ENCODE assay signal across 16 cellular contexts in the genomic region with DNA sequence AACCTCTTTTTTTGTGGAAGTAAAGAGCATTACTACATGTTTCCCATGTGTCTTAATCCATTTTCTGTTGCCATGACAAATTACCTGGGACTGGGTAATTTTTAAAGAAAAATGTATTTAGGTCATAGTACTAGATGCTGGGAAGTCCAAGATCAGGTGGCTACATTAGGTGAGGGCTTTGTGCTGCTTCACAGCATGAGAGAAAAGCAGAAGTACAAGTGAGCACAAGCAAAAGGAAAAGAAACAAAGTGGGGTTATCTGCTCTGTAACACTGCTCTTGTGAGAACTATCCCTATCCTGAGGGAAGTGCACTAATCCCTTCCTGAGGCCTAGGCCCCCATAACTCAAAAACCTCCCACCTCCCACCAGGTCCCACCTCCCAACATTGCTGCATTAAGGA.
DNase-seq lines count a peak whose midpoint lies in the region; ATAC-seq and TF ChIP-seq lines count a peak whose summit lies in the region.
"Had no signal": no experiment of that assay in that cellular context is flagged by ENCODE, and none has a peak within 500 bp of the region (broad histone marks: within the 10 kb centered on the region; RNA-seq: fewer than 3 reads in every experiment).

No MANE protein-coding gene starts in this region.

- H3K4me3 ChIP-seq in NB4 (ENCODE audit: low read depth, low read length) (no peak overlapping the region), endodermal cell (ENCODE audit: low read length) (no peak overlapping the region), vagina (no peak overlapping the region)
- H3K4me3 ChIP-seq: smooth muscle cell had no signal

- H3K27me3 ChIP-seq in endodermal cell (ENCODE audit: control insufficient read depth, insufficient read depth, low read length, poor library complexity, severe bottlenecking) (no peaks in the 10 kb centered on the region), vagina (no peaks in the 10 kb centered on the region)

- no peak for ATAC-seq in stimulated activated naive CD8-positive, alpha-beta T cell treated with anti-CD3 and anti-CD28 coated beads, Interleukin-15, Interleukin-2, amounts not matched to agents 100 U/mL and 50 U/mL, for 24 hours
- no peak for ATAC-seq in activated naive CD8-positive, alpha-beta T cell treated with anti-CD3 and anti-CD28 coated beads, Interleukin-2, amount 10 ng/mL, durations not matched to agents 7 days and 5 days (ENCODE audit: low read depth)

- H3K9me3 Mint-ChIP-seq in stimulated activated naive CD8-positive, alpha-beta T cell treated with anti-CD3 and anti-CD28 coated beads, Interleukin-15, Interleukin-2, amounts not matched to agents 100 ng/mL and 50 ng/mL, for 24 hours: peaks cover 11% of the 10 kb centered on the region
- H3K9me3 Mint-ChIP-seq in activated naive CD8-positive, alpha-beta T cell treated with anti-CD3 and anti-CD28 coated beads, Interleukin-2, amount 10 ng/mL, durations not matched to agents 7 days and 5 days: peaks cover 4% of the 10 kb centered on the region
- H3K9me3 Mint-ChIP-seq in endodermal cell: no peaks in the 10 kb centered on the region

- H3K27me3 Mint-ChIP-seq in stimulated activated naive CD8-positive, alpha-beta T cell treated with anti-CD3 and anti-CD28 coated beads, Interleukin-15, Interleukin-2, amounts not matched to agents 100 ng/mL and 50 ng/mL, for 24 hours: no peaks in the 10 kb centered on the region
- no peaks in the 10 kb centered on the region for H3K27me3 Mint-ChIP-seq in activated naive CD8-positive, alpha-beta T cell treated with anti-CD3 and anti-CD28 coated beads, Interleukin-2, amount 10 ng/mL, durations not matched to agents 7 days and 5 days
- no peaks in the 10 kb centered on the region for H3K27me3 Mint-ChIP-seq in endodermal cell (ENCODE audit: insufficient read depth)

- no peak for TF ChIP-seq CTCF in NB4 (IDR thresholded peaks at IDR 0.05; ENCODE audit: low read depth, low read length)
- TF ChIP-seq CTCF in endodermal cell (conservative IDR thresholded peaks at IDR 0.05): no peak
- TF ChIP-seq CTCF in vagina (IDR thresholded peaks at IDR 0.05): no peak

- H3K9me3 ChIP-seq in endodermal cell (ENCODE audit: control insufficient read depth, low read length) (no peaks in the 10 kb centered on the region), vagina (no peaks in the 10 kb centered on the region)

- H3K4me1 ChIP-seq in endodermal cell (ENCODE audit: control insufficient read depth, insufficient read depth, low read length) (no peaks in the 10 kb centered on the region), vagina (no peaks in the 10 kb centered on the region)
- H3K4me1 ChIP-seq: parathyroid adenoma had no signal

- H3K36me3 ChIP-seq in endodermal cell (ENCODE audit: control insufficient read depth, insufficient read depth, low read length) (no peaks in the 10 kb centered on the region), vagina (no peaks in the 10 kb centered on the region)

- TF ChIP-seq POLR2A in NB4 (IDR thresholded peaks at IDR 0.05; ENCODE audit: extremely low read depth, insufficient read length) (no peak), vagina (IDR thresholded peaks at IDR 0.05) (no peak)

- POLR2A ChIA-PET in activated naive CD8-positive, alpha-beta T cell treated with anti-CD3 and anti-CD28 coated beads, Interleukin-2, amount 10 ng/mL, durations not matched to agents 7 days and 5 days (lab: Charles Lee): interaction anchor here (1.4 to 5.4 kb wide), 4 partner anchors 7 to 287 kb away, joined by 3 to 32 read pairs (median 19); no protein-coding TSS in a partner anchor

- H3K27ac Mint-ChIP-seq in stimulated activated naive CD8-positive, alpha-beta T cell treated with anti-CD3 and anti-CD28 coated beads, Interleukin-15, Interleukin-2, amounts not matched to agents 100 ng/mL and 50 ng/mL, for 24 hours: peak overlapping the region; percentile 97
- peak overlapping the region; percentile 97 for H3K27ac Mint-ChIP-seq in activated naive CD8-positive, alpha-beta T cell treated with anti-CD3 and anti-CD28 coated beads, Interleukin-2, amount 10 ng/mL, durations not matched to agents 7 days and 5 days
- no peak overlapping the region for H3K27ac Mint-ChIP-seq in endodermal cell

- H3K4me3 Mint-ChIP-seq in stimulated activated naive CD8-positive, alpha-beta T cell treated with anti-CD3 and anti-CD28 coated beads, Interleukin-15, Interleukin-2, amounts not matched to agents 100 ng/mL and 50 ng/mL, for 24 hours: peak overlapping the region; percentile 81
- H3K4me3 Mint-ChIP-seq in activated naive CD8-positive, alpha-beta T cell treated with anti-CD3 and anti-CD28 coated beads, Interleukin-2, amount 10 ng/mL, durations not matched to agents 7 days and 5 days: peak overlapping the region; percentile 90
- no peak overlapping the region for H3K4me3 Mint-ChIP-seq in endodermal cell

- H3K27ac ChIP-seq in endodermal cell (ENCODE audit: low read depth, low read length): no peak overlapping the region
- H3K27ac ChIP-seq in vagina: no peak overlapping the region
- H3K27ac ChIP-seq: parathyroid adenoma had no signal

- intact Hi-C loops in vagina (cut with DNase I): no loop called here

- no peak for DNase-seq in stimulated activated naive CD8-positive, alpha-beta T cell treated with anti-CD3 and anti-CD28 coated beads, Interleukin-15, Interleukin-2, amounts not matched to agents 100 U/mL and 50 U/mL, for 24 hours
- DNase-seq in NB4 (ENCODE audit: low read depth) (peak; percentile 58), endodermal cell (no peak), vagina (ENCODE audit: extremely low spot score in 2 of 2) (no peak), NCI-H1417 treated with DMSO at 0.1 percent for 48 hours (lab: John Stamatoyannopoulos, UW) (no peak)
- no peak for DNase-seq in activated naive CD8-positive, alpha-beta T cell treated with anti-CD3 and anti-CD28 coated beads, Interleukin-2, amount 10 ng/mL, durations not matched to agents 7 days and 5 days
- DNase-seq in stimulated activated CD4-positive, alpha-beta T cell treated with anti-CD3 and anti-CD28 coated beads, Interleukin-4, amount 100 ng/mL, for 1 hour: no peak
- DNase-seq: amygdala, erythroblast, head of caudate nucleus, midbrain, NCI-H2029, NCI-H526 had no signal

- H3K36me3 Mint-ChIP-seq in stimulated activated naive CD8-positive, alpha-beta T cell treated with anti-CD3 and anti-CD28 coated beads, Interleukin-15, Interleukin-2, amounts not matched to agents 100 ng/mL and 50 ng/mL, for 24 hours (ENCODE audit: low read depth): peaks cover 8% of the 10 kb centered on the region
- peaks cover 33% of the 10 kb centered on the region for H3K36me3 Mint-ChIP-seq in activated naive CD8-positive, alpha-beta T cell treated with anti-CD3 and anti-CD28 coated beads, Interleukin-2, amount 10 ng/mL, durations not matched to agents 7 days and 5 days
- no peaks in the 10 kb centered on the region for H3K36me3 Mint-ChIP-seq in endodermal cell (ENCODE audit: low read depth)

- peaks cover 77% of the 10 kb centered on the region for H3K4me1 Mint-ChIP-seq in stimulated activated naive CD8-positive, alpha-beta T cell treated with anti-CD3 and anti-CD28 coated beads, Interleukin-15, Interleukin-2, amounts not matched to agents 100 ng/mL and 50 ng/mL, for 24 hours (ENCODE audit: low read depth)
- peaks cover 68% of the 10 kb centered on the region for H3K4me1 Mint-ChIP-seq in activated naive CD8-positive, alpha-beta T cell treated with anti-CD3 and anti-CD28 coated beads, Interleukin-2, amount 10 ng/mL, durations not matched to agents 7 days and 5 days
- peaks cover 12% of the 10 kb centered on the region for H3K4me1 Mint-ChIP-seq in endodermal cell

- H3K9ac ChIP-seq in endodermal cell (ENCODE audit: extremely low read depth, low read length, poor library complexity, severe bottlenecking): no peak overlapping the region
- H3K9ac ChIP-seq: parathyroid adenoma had no signal
